In genomic region chr17:29005936-29006438, GRCh38 we compare ENCODE assay signal across 1 cellular context.
TF ChIP-seq lines count a peak whose summit lies in the region.

Gene SEZ6, minus strand, starts transcription at chr17:29006033. Its CDS starts 164 bp downstream, at chr17:29005869.

TF ChIP-seq in HepG2, 621 proteins besides CTCF, POLR2A, EP300 and RAD21 (continued from another document and continues in another):
- peak; percentile 80 for TF ChIP-seq E2F1 (CRISPR knock-in tag; IDR thresholded peaks at IDR 0.05)
- peak; percentile 94 for TF ChIP-seq ZNF232 (CRISPR knock-in tag; IDR thresholded peaks at IDR 0.05; ENCODE audit: borderline replicate concordance)
- peak; percentile 76; the same call in 1 of the 2 replicates for TF ChIP-seq ARNTL (CRISPR knock-in tag; IDR thresholded peaks at IDR 0.05)
- no peak for TF ChIP-seq ATF5 (CRISPR knock-in tag; IDR thresholded peaks at IDR 0.05; ENCODE audit: low read depth)
- no peak for TF ChIP-seq TAF15 (IDR thresholded peaks at IDR 0.05; ENCODE audit: low read depth, low read length, poor library complexity, severe bottlenecking)
- TF ChIP-seq KDM3A (CRISPR knock-in tag; IDR thresholded peaks at IDR 0.05; ENCODE audit: low read depth), result no peak
- no peak for TF ChIP-seq ZNF567 (CRISPR knock-in tag; IDR thresholded peaks at IDR 0.05; ENCODE audit: borderline replicate concordance)
- TF ChIP-seq HNF4G (IDR thresholded peaks at IDR 0.05; ENCODE audit: borderline replicate concordance, low read depth, low read length), result no peak
- peak; percentile 63; the same call in 1 of the 2 replicates for TF ChIP-seq HNF4G (CRISPR knock-in tag; IDR thresholded peaks at IDR 0.05; ENCODE audit: borderline replicate concordance, low read depth)
- no peak for TF ChIP-seq ELF4 (CRISPR knock-in tag; IDR thresholded peaks at IDR 0.05; ENCODE audit: borderline replicate concordance)
- TF ChIP-seq ZNF263 (CRISPR knock-in tag; IDR thresholded peaks at IDR 0.05), result peak; percentile 77
- TF ChIP-seq KLF13 (CRISPR knock-in tag; IDR thresholded peaks at IDR 0.05), result no peak
- TF ChIP-seq FOSL2 (CRISPR knock-in tag; IDR thresholded peaks at IDR 0.05), result peak; percentile 59
- 0 out of 2 replicates have a peak, but pooled peaks have one; percentile 24 for TF ChIP-seq SIX1 (CRISPR knock-in tag; IDR thresholded peaks at IDR 0.05; ENCODE audit: borderline replicate concordance)
- TF ChIP-seq NR0B2 (CRISPR knock-in tag; IDR thresholded peaks at IDR 0.05), result peak; percentile 88
- TF ChIP-seq ZNF224 (CRISPR knock-in tag; IDR thresholded peaks at IDR 0.05), result no peak
- TF ChIP-seq HHEX (CRISPR knock-in tag; IDR thresholded peaks at IDR 0.05), result no peak
- TF ChIP-seq ZFX (CRISPR knock-in tag; IDR thresholded peaks at IDR 0.05; ENCODE audit: low read depth), result no peak
- TF ChIP-seq MTA3 (CRISPR knock-in tag; IDR thresholded peaks at IDR 0.05), result no peak
- no peak for TF ChIP-seq DR1 (CRISPR knock-in tag; IDR thresholded peaks at IDR 0.05)
- TF ChIP-seq KMT2B (CRISPR knock-in tag; IDR thresholded peaks at IDR 0.05), result peak; percentile 60; the same call in 1 of the 2 replicates
- TF ChIP-seq ZNF605 (CRISPR knock-in tag; IDR thresholded peaks at IDR 0.05), result peak; percentile 78; the same call in 1 of the 2 replicates
- TF ChIP-seq ZNF407 (CRISPR knock-in tag; IDR thresholded peaks at IDR 0.05; ENCODE audit: not compliant biosample characterization), result peak; percentile 34
- peak; percentile 50; the same call in 1 of the 2 replicates for TF ChIP-seq GFI1 (CRISPR knock-in tag; IDR thresholded peaks at IDR 0.05; ENCODE audit: borderline replicate concordance)
- TF ChIP-seq ZNF275 (CRISPR knock-in tag; IDR thresholded peaks at IDR 0.05; ENCODE audit: borderline replicate concordance), result 0 out of 2 replicates have a peak, but pooled peaks have one; percentile 49
- TF ChIP-seq CEBPB (IDR thresholded peaks at IDR 0.05; ENCODE audit: borderline replicate concordance, low read depth, low read length), result no peak
- no peak for TF ChIP-seq ZNF326 (CRISPR knock-in tag; IDR thresholded peaks at IDR 0.05; ENCODE audit: borderline replicate concordance)
- TF ChIP-seq AGO1 (IDR thresholded peaks at IDR 0.05; ENCODE audit: low read depth, low read length, poor library complexity, severe bottlenecking), result no peak
- no peak for TF ChIP-seq TFAP4 (IDR thresholded peaks at IDR 0.05; ENCODE audit: borderline replicate concordance, low read depth)
- peak; percentile 87; the same call in 1 of the 2 replicates for TF ChIP-seq ZFP82 (CRISPR knock-in tag; IDR thresholded peaks at IDR 0.05; ENCODE audit: borderline replicate concordance)
- no peak for TF ChIP-seq ZNF576 (CRISPR knock-in tag; IDR thresholded peaks at IDR 0.05)
- TF ChIP-seq FOXO1 (CRISPR knock-in tag; IDR thresholded peaks at IDR 0.05), result peak; percentile 74; the same call in 1 of the 2 replicates
- 0 out of 2 replicates have a peak, but pooled peaks have one; percentile 9 for TF ChIP-seq CEBPG (CRISPR knock-in tag; IDR thresholded peaks at IDR 0.05)
- TF ChIP-seq ZNF225 (CRISPR knock-in tag; IDR thresholded peaks at IDR 0.05), result 0 out of 2 replicates have a peak, but pooled peaks have one; percentile 57
- TF ChIP-seq KAT8 (CRISPR knock-in tag; IDR thresholded peaks at IDR 0.05), result peak; percentile 71; the same call in 1 of the 2 replicates
- TF ChIP-seq RBAK (CRISPR knock-in tag; IDR thresholded peaks at IDR 0.05), result no peak
- TF ChIP-seq PHF8 (CRISPR knock-in tag; IDR thresholded peaks at IDR 0.05), result no peak
- peak; percentile 97 for TF ChIP-seq STAT5B (CRISPR knock-in tag; IDR thresholded peaks at IDR 0.05)
- no peak for TF ChIP-seq PTBP1 (IDR thresholded peaks at IDR 0.05; ENCODE audit: low read depth, low read length, poor library complexity, severe bottlenecking)
- TF ChIP-seq SMAD3 (CRISPR knock-in tag; IDR thresholded peaks at IDR 0.05), result peak; percentile 77; the same call in 1 of the 2 replicates
- peak; percentile 85; the same call in 1 of the 2 replicates for TF ChIP-seq ZNF274 (CRISPR knock-in tag; IDR thresholded peaks at IDR 0.05)
- no peak for TF ChIP-seq NFIB (CRISPR knock-in tag; IDR thresholded peaks at IDR 0.05; ENCODE audit: borderline replicate concordance)
- no peak for TF ChIP-seq GATAD2A (CRISPR knock-in tag; IDR thresholded peaks at IDR 0.05)
- TF ChIP-seq NRL (CRISPR knock-in tag; IDR thresholded peaks at IDR 0.05; ENCODE audit: borderline replicate concordance), result peak; percentile 41; the same call in 1 of the 2 replicates
- no peak for TF ChIP-seq SP2 (CRISPR knock-in tag; IDR thresholded peaks at IDR 0.05)
- TF ChIP-seq ZNF530 (CRISPR knock-in tag; IDR thresholded peaks at IDR 0.05; ENCODE audit: low read depth), result no peak
- TF ChIP-seq ZNF564 (CRISPR knock-in tag; IDR thresholded peaks at IDR 0.05), result peak; percentile 95
- TF ChIP-seq ARID2 (CRISPR knock-in tag; IDR thresholded peaks at IDR 0.05; ENCODE audit: borderline replicate concordance), result no peak
- peak; percentile 58 for TF ChIP-seq ZFY (CRISPR knock-in tag; IDR thresholded peaks at IDR 0.05)
- TF ChIP-seq TAF1 (CRISPR knock-in tag; IDR thresholded peaks at IDR 0.05), result 0 out of 2 replicates have a peak, but pooled peaks have one; percentile 28
- TF ChIP-seq ZC3H13 (CRISPR knock-in tag; IDR thresholded peaks at IDR 0.05), result peak; percentile 90
- TF ChIP-seq NFYB (CRISPR knock-in tag; IDR thresholded peaks at IDR 0.05), result peak; percentile 17; the same call in 1 of the 2 replicates
- TF ChIP-seq ZKSCAN1 (IDR thresholded peaks at IDR 0.05; ENCODE audit: low read length), result no peak
- peak; percentile 34; the same call in 1 of the 2 replicates for TF ChIP-seq ZNF740 (CRISPR knock-in tag; IDR thresholded peaks at IDR 0.05)
- peak; percentile 65; the same call in 1 of the 2 replicates for TF ChIP-seq ZNF674 (CRISPR knock-in tag; IDR thresholded peaks at IDR 0.05; ENCODE audit: low read depth)
